8 cellular contexts compared by ENCODE assay signal in the genomic region with DNA sequence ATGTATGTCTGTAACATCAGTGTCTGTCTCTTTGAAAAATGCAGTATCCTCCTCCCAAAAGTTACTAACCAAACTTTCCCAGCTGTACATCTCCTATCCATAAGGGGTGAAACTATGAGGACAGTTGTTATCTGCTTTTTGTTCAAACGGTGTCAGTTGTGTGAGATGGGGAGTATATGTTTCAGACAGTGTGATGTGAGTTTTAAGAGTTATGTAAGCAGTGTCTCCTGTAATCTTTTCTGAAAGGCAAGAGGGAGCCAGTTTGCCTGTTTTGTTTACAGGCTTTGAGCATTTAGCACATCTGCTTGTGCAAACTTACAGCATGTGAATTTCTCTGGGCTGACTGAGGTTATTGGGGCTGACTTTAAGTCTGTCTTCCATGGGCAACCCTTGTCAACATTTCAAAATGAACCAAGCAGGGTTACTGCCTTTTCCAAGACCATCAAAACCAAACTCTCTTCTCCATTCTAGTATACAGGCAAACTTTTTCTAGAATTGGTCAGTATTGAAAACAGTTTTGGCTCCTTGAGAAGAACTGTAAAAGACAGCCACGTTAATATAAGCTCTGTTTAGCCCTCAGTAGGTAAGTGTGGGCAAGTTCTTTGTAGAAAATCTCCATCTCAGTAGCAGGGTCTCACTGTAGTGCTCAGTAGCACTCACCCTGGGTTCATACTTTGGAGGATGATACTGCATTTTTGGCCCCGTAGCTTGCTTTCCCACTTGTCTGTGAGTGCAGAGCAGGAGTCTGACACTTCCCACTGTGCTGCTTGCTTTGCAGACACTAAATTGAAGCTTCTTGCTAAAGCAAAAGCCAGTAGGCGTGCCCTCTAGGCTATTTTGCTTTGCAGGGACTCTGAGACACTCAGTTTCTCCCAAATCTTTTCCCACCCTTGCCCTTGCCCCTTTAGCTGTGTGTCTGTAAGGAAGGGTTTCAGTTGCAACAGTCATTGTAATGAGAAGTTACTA. TPM values are rescaled to one million over a fixed set of nuclear protein-coding genes. Genes with fewer than 3 reads are reported as not detected.
DNase-seq lines count a peak whose midpoint lies in the region; ATAC-seq and TF ChIP-seq lines count a peak whose summit lies in the region.

No MANE protein-coding gene starts in this region.

- peaks cover 70% of the 10 kb centered on the region for H3K4me1 ChIP-seq in CD4-positive, CD25-positive, alpha-beta regulatory T cell (ENCODE audit: control insufficient read depth, insufficient read depth, low read length, poor library complexity, severe bottlenecking)
- H3K4me1 ChIP-seq in PC-9 (replicated peaks; ENCODE audit: insufficient read depth) (peaks cover 64% of the 10 kb centered on the region), duodenal mucosa (ENCODE audit: control insufficient read depth in 1 of 2, insufficient read depth in 2 of 2, low read length in 2 of 2) (peaks cover 35 to 46% of the 10 kb centered on the region in 2 donors)

- TF ChIP-seq CTCF in PC-9 (conservative IDR thresholded peaks at IDR 0.05), result no peak

- POLR2A ChIA-PET in PC-9 (lab: Charles Lee; ENCODE audit: unreplicated experiment), result no interaction called here

- H3K4me3 ChIP-seq in CD4-positive, CD25-positive, alpha-beta regulatory T cell (ENCODE audit: low read depth, low read length), result peak overlapping the region; percentile 82
- H3K4me3 ChIP-seq in PC-9 (no peak overlapping the region), duodenal mucosa (ENCODE audit: low read depth in 1 of 2, low read length in 2 of 2) (peak overlapping the region; percentile 17 to 37)

- no peaks in the 10 kb centered on the region for H3K9me3 ChIP-seq in CD4-positive, CD25-positive, alpha-beta regulatory T cell (ENCODE audit: control insufficient read depth in 2 of 2, low read length in 2 of 2)
- no peaks in the 10 kb centered on the region for H3K9me3 ChIP-seq in PC-9 (ENCODE audit: insufficient read depth, low read depth)
- no peaks in the 10 kb centered on the region for H3K9me3 ChIP-seq in duodenal mucosa (ENCODE audit: control insufficient read depth in 1 of 2, low read length in 2 of 2)

- H3F3A ChIP-seq in PC-9 (ENCODE audit: insufficient read depth, low read depth), result peaks cover 37% of the 10 kb centered on the region

- H3K9me3 Mint-ChIP-seq in CD4-positive, CD25-positive, alpha-beta regulatory T cell, result no peaks in the 10 kb centered on the region
- no peaks in the 10 kb centered on the region for H3K9me3 Mint-ChIP-seq in naive B cell

- CTCF ChIA-PET in PC-9 (lab: Charles Lee), result interaction anchor here (0.6 kb wide), 1 partner anchor 13 kb away, joined by 3 read pairs; no protein-coding TSS in a partner anchor

- peak overlapping the region; percentile 60 for H3K4me2 ChIP-seq in PC-9

- no peaks in the 10 kb centered on the region for H3K27me3 ChIP-seq in CD4-positive, CD25-positive, alpha-beta regulatory T cell (ENCODE audit: control insufficient read depth, insufficient read depth, low read length)
- H3K27me3 ChIP-seq in PC-9 (ENCODE audit: insufficient read depth, low read depth) (no peaks in the 10 kb centered on the region), duodenal mucosa (ENCODE audit: control insufficient read depth in 1 of 2, insufficient read depth in 2 of 2, low read length in 2 of 2) (no peaks in the 10 kb centered on the region)

- BruUV-seq in PC-9 (replicated peaks; lab: Mats Ljungman, UMichigan), result TSS peak; percentile 51

- H3K4me3 Mint-ChIP-seq in CD4-positive, CD25-positive, alpha-beta regulatory T cell, result peak overlapping the region; percentile 70 to 87 (median 84)
- H3K4me3 Mint-ChIP-seq in naive B cell, result peak overlapping the region in 4 of 8 donors; percentile 31 to 65 (median 52)

- no peaks in the 10 kb centered on the region for H4K20me1 ChIP-seq in PC-9 (ENCODE audit: insufficient read depth)

- no peaks in the 10 kb centered on the region for H3K79me2 ChIP-seq in PC-9 (ENCODE audit: low read depth)

- H3K27ac Mint-ChIP-seq in CD4-positive, CD25-positive, alpha-beta regulatory T cell, result peak overlapping the region; percentile 93 to 98 (median 96)
- H3K27ac Mint-ChIP-seq in naive B cell, result peak overlapping the region; percentile 17 to 83 (median 70)

- no peaks in the 10 kb centered on the region for H3K9me2 ChIP-seq in PC-9 (ENCODE audit: insufficient read depth)

- H3K36me3 ChIP-seq in CD4-positive, CD25-positive, alpha-beta regulatory T cell (ENCODE audit: control insufficient read depth, insufficient read depth, low read length), result no peaks in the 10 kb centered on the region
- H3K36me3 ChIP-seq in PC-9 (ENCODE audit: low read depth), result no peaks in the 10 kb centered on the region
- H3K36me3 ChIP-seq in duodenal mucosa (ENCODE audit: control insufficient read depth in 1 of 2, insufficient read depth in 2 of 2, low read length in 2 of 2), result peaks cover 0 to 8% of the 10 kb centered on the region in 2 donors

- ATAC-seq in CD4-positive, CD25-positive, alpha-beta regulatory T cell (ENCODE audit: low read depth in 2 of 2), result peak; percentile 19 to 34
- ATAC-seq in naive B cell (ENCODE audit: low read depth in 2 of 2) (no peak), HG03108 (IDR thresholded peaks at IDR 0.05; ENCODE audit: unreplicated experiment) (no peak), HG03439 (IDR thresholded peaks at IDR 0.05; ENCODE audit: unreplicated experiment) (no peak), GM18870 (IDR thresholded peaks at IDR 0.05; ENCODE audit: unreplicated experiment) (no peak)

- peak overlapping the region; percentile 7 to 58 for H3K9ac ChIP-seq in duodenal mucosa (ENCODE audit: low read depth in 1 of 2, low read length in 2 of 2)

- peak overlapping the region; percentile 81 for H3K27ac ChIP-seq in CD4-positive, CD25-positive, alpha-beta regulatory T cell (ENCODE audit: insufficient read depth, low read length, poor library complexity, severe bottlenecking)
- H3K27ac ChIP-seq in PC-9 (peak overlapping the region; percentile 83), duodenal mucosa (ENCODE audit: low read depth, low read length) (peak overlapping the region; percentile 68)

- H3K4me1 Mint-ChIP-seq in CD4-positive, CD25-positive, alpha-beta regulatory T cell, result peaks cover 44 to 80% (median 64%) of the 10 kb centered on the region in 4 donors
- H3K4me1 Mint-ChIP-seq in naive B cell, result peaks cover 35 to 61% (median 46%) of the 10 kb centered on the region in 3 donors

- no peak overlapping the region for H2AFZ ChIP-seq in PC-9

- intact Hi-C loops in PC-9 (cut with micrococcal nuclease; ENCODE audit: unreplicated experiment), result loop anchor here (2.0 kb wide), 1 partner anchor 34 kb away; the partner anchor contains the start of gene CACYBP

- peaks cover 5% of the 10 kb centered on the region for H3K36me3 Mint-ChIP-seq in CD4-positive, CD25-positive, alpha-beta regulatory T cell
- no peaks in the 10 kb centered on the region for H3K36me3 Mint-ChIP-seq in naive B cell

- DNase-seq in CD4-positive, CD25-positive, alpha-beta regulatory T cell, result peak in 2 of 3 donors; percentile 23 to 57
- DNase-seq in PC-9, result no peak
- DNase-seq in naive B cell, result no peak
- no peak for DNase-seq in kidney tubule cell (ENCODE audit: low spot score)

- no peaks in the 10 kb centered on the region for H3K27me3 Mint-ChIP-seq in CD4-positive, CD25-positive, alpha-beta regulatory T cell
- no peaks in the 10 kb centered on the region for H3K27me3 Mint-ChIP-seq in naive B cell

RNA-seq across cellular contexts. Expression of gene CACYBP, which starts 34.5 kb away (rescaled TPM):
- total RNA-seq in CD4-positive, CD25-positive, alpha-beta regulatory T cell, result 88.1 TPM
- 100 to 1,000 TPM; 153 to 217 (median 186) TPM for polyA plus RNA-seq in CD4-positive, CD25-positive, alpha-beta regulatory T cell
- 154 and 156 TPM in 2 replicates for total RNA-seq in PC-9 (2021)
- 100 to 1,000 TPM; 107 to 148 (median 140) TPM for polyA plus RNA-seq in naive B cell (ENCODE audit: low read depth in 6 of 6)

RNA-seq across cellular contexts. Expression of gene MRPS14, which starts 57.9 kb away (rescaled TPM):
- total RNA-seq in CD4-positive, CD25-positive, alpha-beta regulatory T cell, result 15.2 TPM
- polyA plus RNA-seq in CD4-positive, CD25-positive, alpha-beta regulatory T cell, result 10 to 100 TPM; 60.3 to 83.8 (median 75.2) TPM
- total RNA-seq in PC-9 (2021), result 24.1 and 28.8 TPM in 2 replicates
- polyA plus RNA-seq in naive B cell (ENCODE audit: low read depth in 6 of 6), result 10 to 100 TPM; 27.9 to 52.5 (median 43.0) TPM

Comparison
In these comparisons a context has a peak if more than half of its experiments do, and no peak if none do; other contexts are left out.
1. ATAC-seq: peak in CD4-positive, CD25-positive, alpha-beta regulatory T cell (2 of 2); none in naive B cell (0 of 2), HG03108 (single experiment), HG03439 (single experiment) and GM18870 (single experiment).
2. DNase-seq: peak in CD4-positive, CD25-positive, alpha-beta regulatory T cell (2 of 3); none in PC-9 (0 of 2), naive B cell (single experiment) and kidney tubule cell (single experiment).
3. Peak in every context shown above with its lines, with median percentiles within 50 percentile points of each other: H3K27ac ChIP-seq.